13 cellular contexts compared by ENCODE assay signal in genomic region chr2:20165677-20166509, GRCh38. TPM values are rescaled to one million over a fixed set of nuclear protein-coding genes. Genes with fewer than 3 reads are reported as not detected.
DNase-seq lines count a peak whose midpoint lies in the region; ATAC-seq and TF ChIP-seq lines count a peak whose summit lies in the region.
"Had no signal": no experiment of that assay in that cellular context is flagged by ENCODE, and none has a peak within 500 bp of the region (broad histone marks: within the 10 kb centered on the region; RNA-seq: fewer than 3 reads in every experiment).

No MANE protein-coding gene starts in this region.

- H3K4me1 ChIP-seq in HEK293 (ENCODE audit: control insufficient read depth, insufficient read depth, low read length) = no peaks in the 10 kb centered on the region; the same call in 1 of the 2 replicates
- H3K4me1 ChIP-seq in SJSA1 (replicated peaks) = peaks cover 23% of the 10 kb centered on the region

- H3K36me3 ChIP-seq in HEK293 (ENCODE audit: control insufficient read depth in 2 of 2, insufficient read depth in 1 of 2, low read length in 2 of 2) (no peaks in the 10 kb centered on the region), SJSA1 (no peaks in the 10 kb centered on the region)

- H3K36me3 Mint-ChIP-seq in activated T-helper 2 cell treated with anti-CD3 and anti-CD28 coated beads, Interferon-gamma antibody, Interleukin-2, Interleukin-4, amounts not matched to agents 10 μg/mL and 5 μg/mL and 100 μg/mL, durations not matched to agents 14 hours and 24 hours and 36 hours (ENCODE audit: low read depth) = no peaks in the 10 kb centered on the region
- no peaks in the 10 kb centered on the region for H3K36me3 Mint-ChIP-seq in HFFc6 (ENCODE audit: low read depth)
- H3K36me3 Mint-ChIP-seq: activated naive CD4-positive, alpha-beta T cell treated with anti-CD3 and anti-CD28 coated beads, Interleukin-2, amount 50 U/mL, for 72 hours had no signal

- H3K9me3 Mint-ChIP-seq in activated T-helper 2 cell treated with anti-CD3 and anti-CD28 coated beads, Interferon-gamma antibody, Interleukin-2, Interleukin-4, amounts not matched to agents 10 μg/mL and 5 μg/mL and 100 μg/mL, durations not matched to agents 14 hours and 24 hours and 36 hours = no peaks in the 10 kb centered on the region
- H3K9me3 Mint-ChIP-seq in HFFc6 = no peaks in the 10 kb centered on the region
- H3K9me3 Mint-ChIP-seq: activated CD4-positive, alpha-beta memory T cell treated with anti-CD3 and anti-CD28 coated beads, Interleukin-2, amount 10 ng/mL, durations not matched to agents 7 days and 5 days; activated naive CD4-positive, alpha-beta T cell treated with anti-CD3 and anti-CD28 coated beads, Interleukin-2, amount 50 U/mL, for 72 hours had no signal

- CTCF ChIA-PET in HEK293 (lab: Yijun Ruan, JAX) = interaction anchor here (0.7 kb wide), 1 partner anchor 224 kb away, joined by 4 read pairs; no protein-coding TSS in a partner anchor

- H3K27me3 ChIP-seq in SJSA1 (replicated peaks) = no peaks in the 10 kb centered on the region

- no peak overlapping the region for H3K27ac Mint-ChIP-seq in activated T-helper 2 cell treated with anti-CD3 and anti-CD28 coated beads, Interferon-gamma antibody, Interleukin-2, Interleukin-4, amounts not matched to agents 10 μg/mL and 5 μg/mL and 100 μg/mL, durations not matched to agents 14 hours and 24 hours and 36 hours
- H3K27ac Mint-ChIP-seq in HFFc6 = no peak overlapping the region
- H3K27ac Mint-ChIP-seq: activated CD4-positive, alpha-beta memory T cell treated with anti-CD3 and anti-CD28 coated beads, Interleukin-2, amount 10 ng/mL, durations not matched to agents 7 days and 5 days; activated naive CD4-positive, alpha-beta T cell treated with anti-CD3 and anti-CD28 coated beads, Interleukin-2, amount 50 U/mL, for 72 hours had no signal

- peak; percentile 56 for ATAC-seq in GM18511 (IDR thresholded peaks at IDR 0.05; ENCODE audit: unreplicated experiment)
- no peak for ATAC-seq in sciatic nerve

- no peaks in the 10 kb centered on the region for H3K27me3 Mint-ChIP-seq in activated T-helper 2 cell treated with anti-CD3 and anti-CD28 coated beads, Interferon-gamma antibody, Interleukin-2, Interleukin-4, amounts not matched to agents 10 μg/mL and 5 μg/mL and 100 μg/mL, durations not matched to agents 14 hours and 24 hours and 36 hours (ENCODE audit: low read depth)
- peaks cover 1% of the 10 kb centered on the region for H3K27me3 Mint-ChIP-seq in HFFc6 (ENCODE audit: insufficient read depth)

- H3K4me3 ChIP-seq in HEK293 (ENCODE audit: low read depth, low read length) = no peak overlapping the region
- H3K4me3 ChIP-seq in SJSA1 = no peak overlapping the region

- POLR2A ChIA-PET in HEK293 (lab: Yijun Ruan, JAX) = no interaction called here

- H3K4me1 Mint-ChIP-seq in activated T-helper 2 cell treated with anti-CD3 and anti-CD28 coated beads, Interferon-gamma antibody, Interleukin-2, Interleukin-4, amounts not matched to agents 10 μg/mL and 5 μg/mL and 100 μg/mL, durations not matched to agents 14 hours and 24 hours and 36 hours (ENCODE audit: low read depth) = no peaks in the 10 kb centered on the region
- no peaks in the 10 kb centered on the region for H3K4me1 Mint-ChIP-seq in HFFc6 (ENCODE audit: low read depth)
- H3K4me1 Mint-ChIP-seq: activated CD4-positive, alpha-beta memory T cell treated with anti-CD3 and anti-CD28 coated beads, Interleukin-2, amount 10 ng/mL, durations not matched to agents 7 days and 5 days had no signal

- intact Hi-C loops in sciatic nerve (cut with DNase I) = no loop called here
- intact Hi-C loops in activated T-helper 2 cell treated with anti-CD3 and anti-CD28 coated beads, Interferon-gamma antibody, Interleukin-2, Interleukin-4, amounts not matched to agents 10 μg/mL and 5 μg/mL and 100 μg/mL, durations not matched to agents 14 hours and 24 hours and 36 hours (cut with micrococcal nuclease) = no loop called here

- H3K9me3 ChIP-seq in HEK293 (ENCODE audit: control insufficient read depth, insufficient read depth, low read depth, low read length) = no peaks in the 10 kb centered on the region
- H3K9me3 ChIP-seq in SJSA1 (replicated peaks) = no peaks in the 10 kb centered on the region

- no peak overlapping the region for H3K27ac ChIP-seq in HEK293 (ENCODE audit: extremely low read depth, low read depth, low read length)
- 0 out of 2 replicates have a peak overlapping the region, but pooled peaks have one; percentile 21 for H3K27ac ChIP-seq in SJSA1

- DNase-seq in SJSA1 (ENCODE audit: low read depth in 1 of 2, low spot score in 2 of 2) = peak in 1 of 2 experiments; percentile 45
- peak; percentile 26 for DNase-seq in sciatic nerve (ENCODE audit: low spot score)
- no peak for DNase-seq in activated T-helper 2 cell treated with anti-CD3 and anti-CD28 coated beads, Interferon-gamma antibody, Interleukin-2, Interleukin-4, amounts not matched to agents 10 μg/mL and 5 μg/mL and 100 μg/mL, durations not matched to agents 14 hours and 24 hours and 36 hours (ENCODE audit: low spot score)
- DNase-seq in HFFc6 = no peak
- no peak for DNase-seq in NK-92 (lab: John Stamatoyannopoulos, UW; ENCODE audit: unreplicated experiment)
- DNase-seq: activated CD4-positive, alpha-beta memory T cell treated with anti-CD3 and anti-CD28 coated beads, Interleukin-2, amount 10 ng/mL, durations not matched to agents 7 days and 5 days; cerebellar nuclear complex; hippocampal formation; NCI-H2107; T-helper 9 cell had no signal

- no peak overlapping the region for H3K4me3 Mint-ChIP-seq in activated T-helper 2 cell treated with anti-CD3 and anti-CD28 coated beads, Interferon-gamma antibody, Interleukin-2, Interleukin-4, amounts not matched to agents 10 μg/mL and 5 μg/mL and 100 μg/mL, durations not matched to agents 14 hours and 24 hours and 36 hours (ENCODE audit: low read depth)
- H3K4me3 Mint-ChIP-seq in HFFc6 = no peak overlapping the region
- H3K4me3 Mint-ChIP-seq: activated CD4-positive, alpha-beta memory T cell treated with anti-CD3 and anti-CD28 coated beads, Interleukin-2, amount 10 ng/mL, durations not matched to agents 7 days and 5 days had no signal

- TF ChIP-seq CTCF in HEK293 (tag by site-specific recombination; IDR thresholded peaks at IDR 0.05) (no peak), HFFc6 (IDR thresholded peaks at IDR 0.05) (no peak)

TF ChIP-seq in HEK293, 187 proteins besides CTCF, POLR2A, EP300 and RAD21:
- TF ChIP-seq ZNF660 (tag by site-specific recombination; IDR thresholded peaks at IDR 0.05) (no peak), ZNF157 (tag by site-specific recombination; IDR thresholded peaks at IDR 0.05) (peak; percentile 16; the same call in 1 of the 2 replicates), ZNF830 (tag by site-specific recombination; IDR thresholded peaks at IDR 0.05; ENCODE audit: low read depth) (no peak), ZNF18 (tag by site-specific recombination; IDR thresholded peaks at IDR 0.05) (peak; percentile 74; the same call in 1 of the 2 replicates), HOXD13 (CRISPR knock-in tag; IDR thresholded peaks at IDR 0.05; ENCODE audit: borderline replicate concordance) (no peak), ZBTB48 (tag by site-specific recombination; IDR thresholded peaks at IDR 0.05) (no peak), GLI4 (tag by site-specific recombination; IDR thresholded peaks at IDR 0.05) (no peak), ZNF266 (tag by site-specific recombination; IDR thresholded peaks at IDR 0.05; ENCODE audit: low read depth) (peak; percentile 38; the same call in 1 of the 2 replicates)

RNA-seq across cellular contexts. Expression of gene SDC1, which starts 59.0 kb away (rescaled TPM):
- 75.2 and 117 TPM in 2 replicates for total RNA-seq in SJSA1 (2014; rRNA removed; shearing (Covaris generic))
- 0.98 TPM for total RNA-seq in sciatic nerve
- 0.59 and 0.62 TPM in 2 replicates for total RNA-seq in activated T-helper 2 cell treated with anti-CD3 and anti-CD28 coated beads, Interferon-gamma antibody, Interleukin-2, Interleukin-4, amounts not matched to agents 10 μg/mL and 5 μg/mL and 100 μg/mL, durations not matched to agents 14 hours and 24 hours and 36 hours
- total RNA-seq in HFFc6 (2021; fragmentation: NEBNext Ultra II Directional; extraction: Animal tissue kit (Norgen Biotek cat#: 25700)) = 100 to 1,000 TPM in 5 of 6 experiments, 10 to 100 TPM in 1; 92.1 to 141 (median 133) TPM

Comparison
In these comparisons a context has a peak if more than half of its experiments do, and no peak if none do; other contexts are left out.
1. RNA of gene SDC1, which starts 59.0 kb away (total RNA-seq): 92.1 to 141 TPM in HFFc6 and 75.2 to 117 TPM in SJSA1; 0.98 TPM in sciatic nerve (single experiment) and 0.59 to 0.62 TPM in activated T-helper 2 cell treated with anti-CD3 and anti-CD28 coated beads, Interferon-gamma antibody, Interleukin-2, Interleukin-4, amounts not matched to agents 10 μg/mL and 5 μg/mL and 100 μg/mL, durations not matched to agents 14 hours and 24 hours and 36 hours; every median in the first group is over 10 times any median in the second.